11 cellular contexts compared by ENCODE assay signal in the genomic region with DNA sequence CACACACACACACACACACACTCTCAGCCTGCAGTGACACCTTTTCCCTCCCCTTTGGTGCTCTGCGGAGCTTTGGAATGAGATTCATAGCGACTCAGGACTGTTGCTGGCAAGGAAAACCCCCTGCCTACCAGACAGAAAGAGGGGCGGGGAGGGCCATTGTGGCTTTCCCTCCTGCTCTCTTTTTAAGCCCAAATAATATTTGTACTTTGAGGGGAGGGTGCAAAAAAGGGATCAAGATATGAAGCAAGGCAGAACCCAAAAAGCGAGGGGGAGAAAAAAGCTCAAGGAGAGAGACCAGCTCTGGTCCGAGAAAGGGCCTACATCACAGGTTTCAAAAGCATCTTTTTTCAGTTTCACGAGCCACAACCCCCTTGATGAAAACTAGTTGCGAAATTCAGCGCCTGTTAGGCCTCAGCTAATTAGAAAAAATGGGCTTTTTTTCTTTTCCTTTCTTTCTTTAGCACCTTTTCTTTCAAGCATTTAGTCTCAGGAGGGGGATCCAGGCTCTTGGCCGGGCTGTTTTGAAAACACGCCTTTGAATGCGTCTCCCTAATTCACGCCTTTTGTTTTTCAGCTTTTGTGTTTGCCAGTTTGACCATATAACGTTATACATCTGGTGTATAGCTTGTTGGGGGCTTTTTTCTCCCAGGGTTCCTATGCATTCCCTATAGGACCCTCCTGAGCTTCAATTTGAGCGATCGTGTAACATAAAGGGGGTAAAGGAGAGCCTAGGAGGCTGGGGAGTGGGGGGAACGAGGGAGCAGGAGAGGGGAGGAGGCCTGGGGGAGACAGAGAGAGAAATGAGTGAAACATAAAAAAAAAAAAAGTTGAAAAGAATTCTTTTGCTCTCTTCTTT.
DNase-seq lines count a peak whose midpoint lies in the region; ATAC-seq and TF ChIP-seq lines count a peak whose summit lies in the region.
"Had no signal": no experiment of that assay in that cellular context is flagged by ENCODE, and none has a peak within 500 bp of the region (broad histone marks: within the 10 kb centered on the region; RNA-seq: fewer than 3 reads in every experiment).

No MANE protein-coding gene starts in this region.

- H2BK5ac ChIP-seq in neuronal stem cell (ENCODE audit: low read length) = no peak overlapping the region

- H3K27ac ChIP-seq in HUES48 (ENCODE audit: low read depth, low read length) (peak overlapping the region; percentile 71), esophagus muscularis mucosa (replicated peaks in 1 of 4) (peak overlapping the region in 3 of 4 donors; percentile 47 to 58 (median 48)), neuronal stem cell (replicated peaks; ENCODE audit: low read length) (peak overlapping the region; percentile 81), substantia nigra (ENCODE audit: low read depth, low read length, poor library complexity, severe bottlenecking) (no peak overlapping the region)
- H3K27ac ChIP-seq: C4-2B, SJSA1 had no signal

- H4K91ac ChIP-seq in neuronal stem cell (ENCODE audit: low read depth, low read length, poor library complexity) = no peak overlapping the region

- no peak for DNase-seq in esophagus muscularis mucosa (ENCODE audit: extremely low spot score)
- peak; percentile 92 for DNase-seq in neuronal stem cell (ENCODE audit: low spot score)
- no peak for DNase-seq in NCI-H345 (lab: John Stamatoyannopoulos, UW)
- DNase-seq in glomerular visceral epithelial cell (ENCODE audit: extremely low spot score) = no peak
- DNase-seq in substantia nigra (lab: John Stamatoyannopoulos, UW) = no peak
- DNase-seq: activated gamma-delta T cell treated with Interleukin-2 at 50 U/mL for 16 hours had no signal

- no peak overlapping the region for H2BK120ac ChIP-seq in neuronal stem cell (ENCODE audit: low read depth, low read length)

- no peak overlapping the region for H2BK12ac ChIP-seq in neuronal stem cell (ENCODE audit: low read length)

- no peak overlapping the region for H3K14ac ChIP-seq in neuronal stem cell (ENCODE audit: low read length)

- H3K4me3 ChIP-seq in HUES48 (ENCODE audit: low read depth, low read length) (peak overlapping the region; percentile 30), esophagus muscularis mucosa (no peak overlapping the region), neuronal stem cell (ENCODE audit: low read length in 2 of 2) (peak overlapping the region in 1 of 2 donors; percentile 35)
- H3K4me3 ChIP-seq: SJSA1 had no signal

- H2AK5ac ChIP-seq in neuronal stem cell (ENCODE audit: low read depth, low read length) = no peak overlapping the region

- intact Hi-C loops in esophagus muscularis mucosa (cut with DNase I) = no loop called here

- no peak overlapping the region for H4K8ac ChIP-seq in neuronal stem cell (ENCODE audit: low read depth, low read length)

- 81% methylated on average over 16 of the region's 16 CpGs for WGBS in esophagus muscularis mucosa
- no CpG with 5 or more reads among the region's 16 CpGs for WGBS in neuronal stem cell (ENCODE audit: extremely low coverage in 2 of 2, insufficient read length in 2 of 2, insufficient replicate concordance in 1 of 2), 2 donors

- H3K23ac ChIP-seq in neuronal stem cell (ENCODE audit: low read depth, low read length, poor library complexity) = no peak overlapping the region

- H3K4ac ChIP-seq in neuronal stem cell (ENCODE audit: low read length) = no peak overlapping the region

- H3K79me1 ChIP-seq in neuronal stem cell (ENCODE audit: low read depth, low read length) = no peaks in the 10 kb centered on the region

- no peak overlapping the region for H3K18ac ChIP-seq in neuronal stem cell (ENCODE audit: low read length)

- no peaks in the 10 kb centered on the region for H3K36me3 ChIP-seq in HUES48 (ENCODE audit: control insufficient read depth, insufficient read depth, low read length)
- H3K36me3 ChIP-seq in esophagus muscularis mucosa = no peaks in the 10 kb centered on the region
- no peaks in the 10 kb centered on the region for H3K36me3 ChIP-seq in neuronal stem cell (replicated peaks in 1 of 2; ENCODE audit: control insufficient read depth in 2 of 2, insufficient read depth in 2 of 2, low read length in 2 of 2)
- H3K36me3 ChIP-seq: SJSA1 had no signal

- TF ChIP-seq POLR2A in esophagus muscularis mucosa (IDR thresholded peaks at IDR 0.05; ENCODE audit: low read depth) = no peak

- H3K27me3 ChIP-seq in HUES48 (ENCODE audit: control insufficient read depth, insufficient read depth, low read length) (no peaks in the 10 kb centered on the region), esophagus muscularis mucosa (no peaks in the 10 kb centered on the region), neuronal stem cell (ENCODE audit: control insufficient read depth in 3 of 3, insufficient read depth in 3 of 3, low read depth in 1 of 3, low read length in 3 of 3) (no peaks in the 10 kb centered on the region)
- H3K27me3 ChIP-seq: SJSA1 had no signal

- H3K9me3 ChIP-seq in HUES48 (ENCODE audit: control insufficient read depth, insufficient read depth, low read length) (no peaks in the 10 kb centered on the region), esophagus muscularis mucosa (no peaks in the 10 kb centered on the region), neuronal stem cell (replicated peaks in 1 of 2; ENCODE audit: control insufficient read depth in 2 of 2, insufficient read depth in 1 of 2, low read depth in 1 of 2, low read length in 2 of 2) (no peaks in the 10 kb centered on the region)
- H3K9me3 ChIP-seq: SJSA1 had no signal

- H2AFZ ChIP-seq in neuronal stem cell (ENCODE audit: low read length) = peak overlapping the region; percentile 66

- TF ChIP-seq EP300 in esophagus muscularis mucosa (IDR thresholded peaks at IDR 0.05) = no peak

- H3K9ac ChIP-seq in HUES48 (ENCODE audit: low read depth, low read length) = no peak overlapping the region
- H3K9ac ChIP-seq in neuronal stem cell (ENCODE audit: low read depth, low read length, poor library complexity) = no peak overlapping the region

- peak; percentile 47 for ATAC-seq in GM18502 (IDR thresholded peaks at IDR 0.05; ENCODE audit: poor library complexity, unreplicated experiment)
- ATAC-seq in GM18511 (IDR thresholded peaks at IDR 0.05; ENCODE audit: unreplicated experiment) = no peak

- H3K4me1 ChIP-seq in HUES48 (ENCODE audit: control insufficient read depth, insufficient read depth, low read length) (peaks cover 38% of the 10 kb centered on the region), esophagus muscularis mucosa (peaks cover 0 to 7% (median 2%) of the 10 kb centered on the region in 4 donors), neuronal stem cell (ENCODE audit: control insufficient read depth in 2 of 2, insufficient read depth in 1 of 2, low read depth in 1 of 2, low read length in 2 of 2) (peaks cover 13 to 61% of the 10 kb centered on the region in 2 donors)

- TF ChIP-seq CTCF in esophagus muscularis mucosa (IDR thresholded peaks at IDR 0.05) = no peak

- no peak overlapping the region for H2BK15ac ChIP-seq in neuronal stem cell (ENCODE audit: low read length)

- peak overlapping the region; percentile 56 for H3K4me2 ChIP-seq in neuronal stem cell (ENCODE audit: insufficient read depth, low read length, poor library complexity, severe bottlenecking)
